8 cellular contexts compared by ENCODE assay signal in the genomic region with DNA sequence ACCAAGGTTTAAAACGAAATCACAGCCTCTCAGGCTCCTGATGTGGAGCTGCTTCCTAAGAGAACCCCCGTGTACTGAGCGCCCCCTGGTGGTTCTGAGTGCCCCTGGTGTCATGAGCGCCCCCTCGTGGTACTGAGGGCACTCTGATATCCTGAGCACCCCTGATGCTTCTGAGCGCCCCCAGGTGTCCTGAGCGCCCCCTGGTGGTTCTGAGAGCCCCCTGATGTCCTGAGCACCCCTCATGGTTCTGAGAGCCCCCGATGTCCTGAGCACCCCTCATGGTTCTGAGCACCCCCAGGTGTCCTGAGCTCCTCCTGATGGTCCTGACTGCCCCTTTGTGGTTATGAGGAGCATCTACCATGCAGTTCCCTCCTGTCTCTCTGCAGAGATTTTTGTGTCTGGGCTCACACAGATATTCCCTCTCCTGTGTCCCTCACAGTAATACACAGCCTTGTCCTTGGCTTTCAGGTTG.
DNase-seq lines count a peak whose midpoint lies in the region; ATAC-seq and TF ChIP-seq lines count a peak whose summit lies in the region.
"Not testable (repeated sequence)": the region's sequence is repeated elsewhere in the genome, so short reads cannot be mapped to it uniquely, and the experiment has no call there.

No MANE protein-coding gene starts in this region.

- not testable (repeated sequence) for H2AFZ ChIP-seq in DND-41 (ENCODE audit: low read depth, low read length)

- not testable (repeated sequence) for H3K4me2 ChIP-seq in DND-41 (ENCODE audit: insufficient read depth, low read length)

- TF ChIP-seq EP300 in stomach (IDR thresholded peaks at IDR 0.05), result not testable (repeated sequence)

- peaks cover 48% of the 10 kb centered on the region for H3K4me1 ChIP-seq in DND-41 (ENCODE audit: insufficient read depth, low read length)
- not testable (repeated sequence) for H3K4me1 ChIP-seq in left ventricle myocardium inferior, stomach

- H3K36me3 Mint-ChIP-seq in activated naive CD8-positive, alpha-beta T cell treated with anti-CD3 and anti-CD28 coated beads, Interleukin-2, amount 50 U/mL, for 24 hours (ENCODE audit: low read depth), result not testable (repeated sequence)

- not testable (repeated sequence) for H3K36me3 ChIP-seq in DND-41 (ENCODE audit: insufficient read depth, low read length); left ventricle myocardium inferior; stomach

- peaks cover 20% of the 10 kb centered on the region for H3K27me3 Mint-ChIP-seq in activated naive CD8-positive, alpha-beta T cell treated with anti-CD3 and anti-CD28 coated beads, Interleukin-2, amount 50 U/mL, for 24 hours

- DNase-seq in DND-41 (peak; percentile 87), LHCN-M2 (ENCODE audit: low read depth) (peak; percentile 7), OCI-M1 (lab: John Stamatoyannopoulos, UW) (peak; percentile 75), left ventricle myocardium inferior (peak; percentile 33), stomach (peak; percentile 68)
- DNase-seq in activated CD4-positive, alpha-beta T cell treated with anti-CD3 and anti-CD28 coated beads, Interleukin-2, amount 50 U/mL, for 24 hours (ENCODE audit: low read depth in 1 of 2, low spot score in 1 of 2), result peak; percentile 54 to 77
- peak; percentile 81 for DNase-seq in activated naive CD8-positive, alpha-beta T cell treated with anti-CD3 and anti-CD28 coated beads, Interleukin-2, amount 50 U/mL, for 24 hours
- DNase-seq in stimulated activated CD4-positive, alpha-beta T cell treated with anti-CD3 and anti-CD28 coated beads, Interleukin-12 subunit alpha, Interleukin-12 subunit beta, amount 100 ng/mL, for 4 hours, result peak; percentile 71

- not testable (repeated sequence) for H3K79me2 ChIP-seq in DND-41 (ENCODE audit: insufficient read depth, low read length)

- not testable (repeated sequence) for H3K9me3 ChIP-seq in DND-41 (ENCODE audit: insufficient read depth, low read length, severe bottlenecking); left ventricle myocardium inferior (replicated peaks); stomach

- H3K4me3 Mint-ChIP-seq in activated naive CD8-positive, alpha-beta T cell treated with anti-CD3 and anti-CD28 coated beads, Interleukin-2, amount 50 U/mL, for 24 hours, result not testable (repeated sequence)

- ATAC-seq in DND-41 (ENCODE audit: insufficient read depth, low read depth), result peak; percentile 54
- ATAC-seq in activated naive CD8-positive, alpha-beta T cell treated with anti-CD3 and anti-CD28 coated beads, Interleukin-2, amount 50 U/mL, for 24 hours, result peak; percentile 94

- intact Hi-C loops in left ventricle myocardium inferior (cut with micrococcal nuclease); stomach (cut with DNase I; ENCODE audit: low total_unique reads): not testable (repeated sequence)

- 36 to 59% (median 48%) methylated on average over 6 to 8 of the region's 8 CpGs for WGBS in stomach, 5 donors

- not testable (repeated sequence) for H3K4me1 Mint-ChIP-seq in activated naive CD8-positive, alpha-beta T cell treated with anti-CD3 and anti-CD28 coated beads, Interleukin-2, amount 50 U/mL, for 24 hours

- peak overlapping the region; percentile 4; the same call in 1 of the 2 replicates for H3K9ac ChIP-seq in DND-41 (ENCODE audit: low read depth, low read length)

- TF ChIP-seq POLR2A in stomach (IDR thresholded peaks at IDR 0.05), result not testable (repeated sequence)

- H3K27ac ChIP-seq in DND-41 (ENCODE audit: low read length), result peak overlapping the region; percentile 67
- not testable (repeated sequence) for H3K27ac ChIP-seq in left ventricle myocardium inferior (replicated peaks); stomach

- TF ChIP-seq CTCF in DND-41 (IDR thresholded peaks at IDR 0.05; ENCODE audit: borderline replicate concordance, extremely low read depth, low read length, poor library complexity, severe bottlenecking), result peak; percentile 86
- TF ChIP-seq CTCF in left ventricle myocardium inferior (IDR thresholded peaks at IDR 0.05; ENCODE audit: borderline replicate concordance), result peak; percentile 51
- peak in 2 of 7 experiments; percentile 11 to 39 for TF ChIP-seq CTCF in stomach (IDR thresholded peaks at IDR 0.05)

- H3K9me3 Mint-ChIP-seq in activated naive CD8-positive, alpha-beta T cell treated with anti-CD3 and anti-CD28 coated beads, Interleukin-2, amount 50 U/mL, for 24 hours, result not testable (repeated sequence)

- H4K20me1 ChIP-seq in DND-41 (ENCODE audit: insufficient read depth, low read length), result not testable (repeated sequence)

- H3K27ac Mint-ChIP-seq in activated naive CD8-positive, alpha-beta T cell treated with anti-CD3 and anti-CD28 coated beads, Interleukin-2, amount 50 U/mL, for 24 hours, result peak overlapping the region; percentile 9

- H3K4me3 ChIP-seq in DND-41 (ENCODE audit: low read depth in 1 of 2, low read length in 2 of 2); left ventricle myocardium inferior; stomach: not testable (repeated sequence)

- not testable (repeated sequence) for H3K27me3 ChIP-seq in DND-41 (ENCODE audit: insufficient read depth, low read length, poor library complexity)
- H3K27me3 ChIP-seq in left ventricle myocardium inferior (ENCODE audit: low read depth) (peaks cover 72% of the 10 kb centered on the region), stomach (peaks cover 0 to 20% (median 0%) of the 10 kb centered on the region in 3 donors)

Comparison
In these comparisons a context has a peak if more than half of its experiments do, and no peak if none do; other contexts are left out.
1. DNase-seq: peak in every context shown above with its lines; median percentile 87 in DND-41; 81 in activated naive CD8-positive, alpha-beta T cell treated with anti-CD3 and anti-CD28 coated beads, Interleukin-2, amount 50 U/mL, for 24 hours; 75 in OCI-M1; 71 in stimulated activated CD4-positive, alpha-beta T cell treated with anti-CD3 and anti-CD28 coated beads, Interleukin-12 subunit alpha, Interleukin-12 subunit beta, amount 100 ng/mL, for 4 hours; 68 in stomach; 66 in activated CD4-positive, alpha-beta T cell treated with anti-CD3 and anti-CD28 coated beads, Interleukin-2, amount 50 U/mL, for 24 hours; 33 in left ventricle myocardium inferior; 7 in LHCN-M2.